ENCODE assay signal across 8 cellular contexts in genomic region chr17:78174332-78174869, GRCh38. TPM values are rescaled to one million over a fixed set of nuclear protein-coding genes. Genes with fewer than 3 reads are reported as not detected.
A peak's percentile ranks its signal among the peaks of the same experiment; 100 is the strongest.
DNase-seq lines count a peak whose midpoint lies in the region; ATAC-seq and TF ChIP-seq lines count a peak whose summit lies in the region.

No MANE protein-coding gene starts in this region.

- H3K9me3 ChIP-seq in H9 (ENCODE audit: control insufficient read depth, low read depth, low read length) = no peaks in the 10 kb centered on the region

- no peak overlapping the region for H4K8ac ChIP-seq in H9 (replicated peaks; ENCODE audit: insufficient read length, low read depth, low read length)

- no peaks in the 10 kb centered on the region; the same call in 1 of the 2 replicates for H3K4me1 ChIP-seq in H9 (ENCODE audit: insufficient read depth, low read length)

- H3K4me1 Mint-ChIP-seq in H9 = peaks cover 33 to 52% of the 10 kb centered on the region in 2 experiments
- H3K4me1 Mint-ChIP-seq in stimulated activated effector memory CD8-positive, alpha-beta T cell treated with anti-CD3 and anti-CD28 coated beads, Interleukin-12 subunit alpha, Interleukin-12 subunit beta, amount 100 ng/mL, for 72 hours = peaks cover 59% of the 10 kb centered on the region

- no peak overlapping the region for H4K91ac ChIP-seq in H9 (ENCODE audit: insufficient read length, low read depth, low read length)

- H3T11ph ChIP-seq in H9 (ENCODE audit: low read length) = no peak overlapping the region

- H3K36me3 Mint-ChIP-seq in H9 (ENCODE audit: insufficient read depth in 1 of 3, low read depth in 3 of 3) = peaks cover 31 to 65% (median 52%) of the 10 kb centered on the region in 3 experiments
- peaks cover 98% of the 10 kb centered on the region for H3K36me3 Mint-ChIP-seq in stimulated activated effector memory CD8-positive, alpha-beta T cell treated with anti-CD3 and anti-CD28 coated beads, Interleukin-12 subunit alpha, Interleukin-12 subunit beta, amount 100 ng/mL, for 72 hours

- H2AK5ac ChIP-seq in H9 (ENCODE audit: insufficient read length, low read length) = no peak overlapping the region

- no peak overlapping the region for H3K56ac ChIP-seq in H9 (ENCODE audit: insufficient read length, low read depth, low read length)

- H2BK12ac ChIP-seq in H9 (ENCODE audit: insufficient read length, low read depth, low read length) = no peak overlapping the region

- no peak for TF ChIP-seq CTCF in H9 (conservative IDR thresholded peaks at IDR 0.05)
- TF ChIP-seq CTCF in VCaP (conservative IDR thresholded peaks at IDR 0.05) = peak; percentile 84

- H4K20me1 ChIP-seq in H9 (ENCODE audit: control insufficient read depth, insufficient read depth, insufficient read length) = peaks cover 4% of the 10 kb centered on the region

- DNase-seq in H9 (no peak), hippocampal formation (lab: John Stamatoyannopoulos, UW) (peak; percentile 88 to 90)
- no peak for DNase-seq in stimulated activated effector memory CD8-positive, alpha-beta T cell treated with anti-CD3 and anti-CD28 coated beads, Interleukin-12 subunit alpha, Interleukin-12 subunit beta, amount 100 ng/mL, for 72 hours (ENCODE audit: low spot score in 2 of 2)
- DNase-seq in stimulated activated CD4-positive, alpha-beta T cell treated with anti-CD3 and anti-CD28 coated beads, Interleukin-1b, Interleukin-23, amount 100 ng/mL, for 48 hours = no peak

- H3K23ac ChIP-seq in H9 (ENCODE audit: insufficient read length, low read depth, low read length) = no peak overlapping the region

- H3K4ac ChIP-seq in H9 (ENCODE audit: low read depth, low read length) = no peak overlapping the region

- no peak overlapping the region for H3K9ac ChIP-seq in H9 (ENCODE audit: extremely low read depth, insufficient read length, low read length)

- H3K27ac ChIP-seq in H9 (ENCODE audit: insufficient read length, low read depth, low read length) (no peak overlapping the region), VCaP (peak overlapping the region; percentile 96)

- H3K9me3 Mint-ChIP-seq in H9 = no peaks in the 10 kb centered on the region; a peak in 1 of 5 replicates
- H3K9me3 Mint-ChIP-seq in stimulated activated effector memory CD8-positive, alpha-beta T cell treated with anti-CD3 and anti-CD28 coated beads, Interleukin-12 subunit alpha, Interleukin-12 subunit beta, amount 100 ng/mL, for 72 hours = no peaks in the 10 kb centered on the region

- no peak overlapping the region for H3K4me3 Mint-ChIP-seq in H9
- no peak overlapping the region for H3K4me3 Mint-ChIP-seq in stimulated activated effector memory CD8-positive, alpha-beta T cell treated with anti-CD3 and anti-CD28 coated beads, Interleukin-12 subunit alpha, Interleukin-12 subunit beta, amount 100 ng/mL, for 72 hours

- H2BK20ac ChIP-seq in H9 (ENCODE audit: low read depth, low read length, poor library complexity, severe bottlenecking) = no peak overlapping the region

- H2BK5ac ChIP-seq in H9 (ENCODE audit: insufficient read length, low read length) = no peak overlapping the region

- H3K18ac ChIP-seq in H9 (ENCODE audit: insufficient read length, low read depth, low read length) = no peak overlapping the region

- H3K23me2 ChIP-seq in H9 (ENCODE audit: insufficient read length, low read depth, low read length, poor library complexity, severe bottlenecking) = no peaks in the 10 kb centered on the region

- no CpG with 5 or more reads among the region's 15 CpGs for WGBS in H9 (ENCODE audit: extremely low coverage, insufficient read length, low lambda C conversion rate)

- no peak overlapping the region for H3K14ac ChIP-seq in H9 (ENCODE audit: insufficient read depth, low read length)

- no peak overlapping the region for H3K4me2 ChIP-seq in H9 (ENCODE audit: insufficient read depth, insufficient read length, low read length)

- H3K27ac Mint-ChIP-seq in H9 = peak overlapping the region in 2 of 3 experiments; percentile 59 to 80; a peak in 3 of 7 replicates
- H3K27ac Mint-ChIP-seq in stimulated activated effector memory CD8-positive, alpha-beta T cell treated with anti-CD3 and anti-CD28 coated beads, Interleukin-12 subunit alpha, Interleukin-12 subunit beta, amount 100 ng/mL, for 72 hours = peak overlapping the region; percentile 94

- no peaks in the 10 kb centered on the region for H3K27me3 ChIP-seq in H9 (ENCODE audit: insufficient read depth, low read length)

- H4K5ac ChIP-seq in H9 (ENCODE audit: insufficient read length, low read depth, low read length) = no peak overlapping the region

- H3K27me3 Mint-ChIP-seq in H9 (ENCODE audit: low read depth) = no peaks in the 10 kb centered on the region; the same call in 1 of the 2 replicates

- no peaks in the 10 kb centered on the region for H3K79me2 ChIP-seq in H9 (ENCODE audit: insufficient read depth, low read length)

- H2AFZ ChIP-seq in H9 (ENCODE audit: low read length) = no peak overlapping the region

- ATAC-seq in stimulated activated effector memory CD8-positive, alpha-beta T cell treated with anti-CD3 and anti-CD28 coated beads, Interleukin-12 subunit alpha, Interleukin-12 subunit beta, amount 100 ng/mL, for 72 hours = no peak
- ATAC-seq in HG02852 (IDR thresholded peaks at IDR 0.05; ENCODE audit: unreplicated experiment) (no peak), GM21825 (IDR thresholded peaks at IDR 0.05; ENCODE audit: unreplicated experiment) (no peak), GM21381 (IDR thresholded peaks at IDR 0.05; ENCODE audit: unreplicated experiment) (no peak)

- H2BK120ac ChIP-seq in H9 (ENCODE audit: low read depth, low read length, poor library complexity, severe bottlenecking) = no peak overlapping the region

- no peak overlapping the region for H2BK15ac ChIP-seq in H9 (ENCODE audit: low read depth, low read length)

- no peaks in the 10 kb centered on the region for H3K79me1 ChIP-seq in H9 (ENCODE audit: insufficient read depth, low read depth, low read length, poor library complexity, severe bottlenecking)

RNA-seq across cellular contexts. Expression of gene SYNGR2, which starts 6.0 kb away (rescaled TPM):
- 41.0 and 43.9 TPM in 2 replicates for total RNA-seq in H9 (2021)

RNA-seq across cellular contexts. Expression of gene TK1, which starts 12.5 kb away (rescaled TPM):
- total RNA-seq in H9 (2021) = 95.8 and 98.7 TPM in 2 replicates

RNA-seq across cellular contexts. Expression of gene AFMID, which starts 12.8 kb away (rescaled TPM):
- total RNA-seq in H9 (2021) = 54.7 and 64.1 TPM in 2 replicates

RNA-seq across cellular contexts. Expression of gene C17orf99, which starts 28.2 kb away (rescaled TPM):
- total RNA-seq in H9 (2021) = not detected in 2 replicates

RNA-seq across cellular contexts. Expression of gene BIRC5, which starts 39.7 kb away (rescaled TPM):
- 97.8 and 104 TPM in 2 replicates for total RNA-seq in H9 (2021)

Comparison
In these comparisons a context has a peak if more than half of its experiments do, and no peak if none do; other contexts are left out.
1. DNase-seq: peak in hippocampal formation (2 of 2); none in H9 (single experiment), stimulated activated effector memory CD8-positive, alpha-beta T cell treated with anti-CD3 and anti-CD28 coated beads, Interleukin-12 subunit alpha, Interleukin-12 subunit beta, amount 100 ng/mL, for 72 hours (0 of 2) and stimulated activated CD4-positive, alpha-beta T cell treated with anti-CD3 and anti-CD28 coated beads, Interleukin-1b, Interleukin-23, amount 100 ng/mL, for 48 hours (single experiment).